ENCODE assay signal across 7 cellular contexts in the genomic region with DNA sequence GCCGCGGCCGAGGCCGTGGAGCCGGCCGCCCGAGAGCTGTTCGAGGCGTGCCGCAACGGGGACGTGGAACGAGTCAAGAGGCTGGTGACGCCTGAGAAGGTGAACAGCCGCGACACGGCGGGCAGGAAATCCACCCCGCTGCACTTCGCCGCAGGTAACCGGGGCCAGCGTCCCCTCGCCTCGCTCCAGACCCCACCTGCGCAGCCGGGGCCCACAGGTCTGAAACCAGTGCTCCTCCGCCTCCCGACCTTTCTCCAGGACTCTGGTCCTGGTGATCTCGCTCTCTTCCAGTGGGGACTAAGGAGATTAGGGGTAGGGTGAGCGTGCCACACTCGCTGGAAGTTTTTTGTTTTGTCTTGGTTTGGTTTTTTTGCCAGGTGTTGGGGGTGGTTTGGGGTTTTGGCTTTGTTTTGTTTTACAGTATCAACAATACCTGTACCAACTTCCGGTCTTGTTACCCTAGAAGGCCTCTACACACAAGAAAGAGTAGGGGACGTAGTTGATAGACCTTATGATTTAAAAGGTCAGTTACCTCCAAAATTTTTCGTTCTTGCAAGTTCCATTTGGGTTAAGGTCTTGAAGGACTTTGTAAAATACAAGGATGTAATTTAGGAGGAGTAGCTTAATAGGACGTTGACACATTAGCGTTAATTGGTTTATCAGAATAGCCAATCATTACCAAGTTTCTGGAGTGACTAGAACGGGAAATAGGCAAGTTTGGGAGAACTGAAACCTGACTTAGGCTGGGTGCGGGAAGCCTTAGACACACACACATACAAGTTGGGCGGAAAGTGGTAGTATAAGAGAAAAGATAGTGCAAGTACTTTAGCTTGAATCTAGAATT. TPM values are rescaled to one million over a fixed set of nuclear protein-coding genes. Genes with fewer than 3 reads are reported as not detected.
DNase-seq lines count a peak whose midpoint lies in the region; ATAC-seq, FAIRE-seq and TF ChIP-seq lines count a peak whose summit lies in the region.

No MANE protein-coding gene starts in this region.

- no peaks in the 10 kb centered on the region for H3K27me3 ChIP-seq in GM06990 (replicated peaks; ENCODE audit: control insufficient read depth, insufficient read depth, low read length)

- FAIRE-seq in colon (lab: Jason Lieb, UNC): peak; percentile 10

- DNase-seq in GM06990 (ENCODE audit: extremely low read depth, insufficient read length): peak; percentile 7
- peak; percentile 48 for DNase-seq in T-helper 9 cell
- peak; percentile 55 for DNase-seq in left lobe of liver (ENCODE audit: low spot score)
- DNase-seq in stimulated activated CD4-positive, alpha-beta T cell treated with anti-CD3 and anti-CD28 coated beads, Interleukin-4, amount 100 ng/mL, for 4 hours: peak; percentile 25 to 37

- H3K36me3 ChIP-seq in GM06990 (ENCODE audit: control insufficient read depth, insufficient read depth, low read length): no peaks in the 10 kb centered on the region

- peak overlapping the region; percentile 74 for H3K4me3 ChIP-seq in GM06990 (replicated peaks; ENCODE audit: low read depth, low read length)

- ATAC-seq in GM21576 (IDR thresholded peaks at IDR 0.05; ENCODE audit: unreplicated experiment) (peak; percentile 32), left lobe of liver (peak; percentile 37)

- no peak for TF ChIP-seq RAD21 in Ishikawa (IDR thresholded peaks at IDR 0.05; ENCODE audit: low read depth)

- no peak for TF ChIP-seq CTCF in GM06990 (IDR thresholded peaks at IDR 0.05; ENCODE audit: insufficient read depth, low read length, poor library complexity, severe bottlenecking)

- peak; percentile 31; the same call in 1 of the 2 replicates for TF ChIP-seq EP300 in Ishikawa (IDR thresholded peaks at IDR 0.05; ENCODE audit: borderline replicate concordance)

TF ChIP-seq in Ishikawa, 13 proteins besides CTCF, POLR2A, EP300 and RAD21:
- TF ChIP-seq TCF12 (IDR thresholded peaks at IDR 0.05; ENCODE audit: low read depth) (no peak), FOXM1 (IDR thresholded peaks at IDR 0.05; ENCODE audit: borderline replicate concordance, low read depth) (peak; percentile 13; the same call in 1 of the 2 replicates), CEBPB (IDR thresholded peaks at IDR 0.05) (no peak), YY1 (IDR thresholded peaks at IDR 0.05; ENCODE audit: low read depth) (no peak), TEAD4 (IDR thresholded peaks at IDR 0.05) (no peak), CREB1 (IDR thresholded peaks at IDR 0.05; ENCODE audit: low read depth) (peak; percentile 20; the same call in 1 of the 2 replicates), NFIC (IDR thresholded peaks at IDR 0.05) (no peak), MAX (IDR thresholded peaks at IDR 0.05) (no peak), ZBTB7A (IDR thresholded peaks at IDR 0.05; ENCODE audit: low read depth) (no peak)
- TF ChIP-seq, protein P1, sequence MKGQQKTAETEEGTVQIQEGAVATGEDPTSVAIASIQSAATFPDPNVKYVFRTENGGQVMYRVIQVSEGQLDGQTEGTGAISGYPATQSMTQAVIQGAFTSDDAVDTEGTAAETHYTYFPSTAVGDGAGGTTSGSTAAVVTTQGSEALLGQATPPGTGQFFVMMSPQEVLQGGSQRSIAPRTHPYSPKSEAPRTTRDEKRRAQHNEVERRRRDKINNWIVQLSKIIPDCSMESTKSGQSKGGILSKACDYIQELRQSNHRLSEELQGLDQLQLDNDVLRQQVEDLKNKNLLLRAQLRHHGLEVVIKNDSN (IDR thresholded peaks at IDR 0.05): no peak
TF ChIP-seq in Ishikawa: peak in this region for 2.

RNA-seq across cellular contexts. Expression of gene TNKS2, which starts 0.7 kb away (rescaled TPM):
- total RNA-seq in left lobe of liver: 11.8 TPM

Comparison
In these comparisons a context has a peak if more than half of its experiments do, and no peak if none do; other contexts are left out.
1. Peak in every context shown above with its lines: DNase-seq, ATAC-seq and H3K4me3 ChIP-seq.